ENCODE assay signal across 8 cellular contexts in genomic region chr15:92082217-92082843, GRCh38.
A peak's percentile ranks its signal among the peaks of the same experiment; 100 is the strongest.
DNase-seq lines count a peak whose midpoint lies in the region; ATAC-seq and TF ChIP-seq lines count a peak whose summit lies in the region.

No MANE protein-coding gene starts in this region.

- no peaks in the 10 kb centered on the region for H3K9me3 ChIP-seq in right cardiac atrium (ENCODE audit: control insufficient read depth, low read length)

- no peak overlapping the region for H3K27ac ChIP-seq in right cardiac atrium (ENCODE audit: low read length)

- TF ChIP-seq POLR2A in GM18505 (IDR thresholded peaks at IDR 0.05; ENCODE audit: borderline replicate concordance, extremely low read depth, insufficient read depth, insufficient read length), result no peak

- TF ChIP-seq CTCF in AG09309 (IDR thresholded peaks at IDR 0.05; ENCODE audit: control insufficient read depth, insufficient read depth, low read depth, low read length, missing control alignments), result peak; percentile 90

- H3K27me3 ChIP-seq in right cardiac atrium (ENCODE audit: control insufficient read depth, insufficient read depth), result no peaks in the 10 kb centered on the region

- no peak overlapping the region for H3K4me3 ChIP-seq in AG09309 (ENCODE audit: control insufficient read depth, low read depth, low read length)
- no peak overlapping the region for H3K4me3 ChIP-seq in right cardiac atrium (ENCODE audit: low read length)

- H3K4me1 ChIP-seq in right cardiac atrium (ENCODE audit: control insufficient read depth, insufficient read depth, low read length), result peaks cover 2% of the 10 kb centered on the region

- DNase-seq in AG09309 (ENCODE audit: low read depth) (peak; percentile 31), LHCN-M2 (ENCODE audit: low read depth) (peak; percentile 20), SHP77 treated with DMSO at 0.1 percent for 48 hours (lab: John Stamatoyannopoulos, UW) (peak; percentile 13), amygdala (lab: John Stamatoyannopoulos, UW) (peak in 47 of 56 donors; percentile 18 to 81 (median 51)), right cardiac atrium (peak; percentile 67 to 87 (median 81)), sciatic nerve (ENCODE audit: low spot score) (peak; percentile 84), NCI-H128 (lab: John Stamatoyannopoulos, UW; ENCODE audit: unreplicated experiment) (no peak)

- ATAC-seq in GM18505 (IDR thresholded peaks at IDR 0.05; ENCODE audit: unreplicated experiment) (peak; percentile 56), right cardiac atrium (peak; percentile 80), sciatic nerve (peak; percentile 85)

- intact Hi-C loops in right cardiac atrium (cut with DNase I) (loop anchor here (2.0 to 10.0 kb wide), 6 partner anchors 375 to 780 kb away; no protein-coding TSS in a partner anchor), sciatic nerve (cut with DNase I) (no loop called here)

- 12% methylated on average over 9 of the region's 9 CpGs for WGBS in right cardiac atrium
